Comparison of ENCODE assay signal across 8 cellular contexts in genomic region chr6:43054206-43054943, GRCh38. TPM values are rescaled to one million over a fixed set of nuclear protein-coding genes. Genes with fewer than 3 reads are reported as not detected.
DNase-seq lines count a peak whose midpoint lies in the region; ATAC-seq and TF ChIP-seq lines count a peak whose summit lies in the region.

No MANE protein-coding gene starts in this region.

- TF ChIP-seq CTCF in HEK293 (tag by site-specific recombination; IDR thresholded peaks at IDR 0.05) (no peak), WI38 (IDR thresholded peaks at IDR 0.05; ENCODE audit: low read depth, low read length) (no peak), gastroesophageal sphincter (IDR thresholded peaks at IDR 0.05) (no peak)

- peak overlapping the region; percentile 85 to 94 (median 92) for H3K9ac ChIP-seq in skeletal muscle tissue (ENCODE audit: low read depth in 1 of 3, low read length in 3 of 3)

- H3K27me3 ChIP-seq in gastroesophageal sphincter = no peaks in the 10 kb centered on the region
- no peaks in the 10 kb centered on the region for H3K27me3 ChIP-seq in skeletal muscle tissue (ENCODE audit: control insufficient read depth in 3 of 3, insufficient read depth in 3 of 3, low read length in 3 of 3)

- H3K9me3 ChIP-seq in HEK293 (ENCODE audit: control insufficient read depth, insufficient read depth, low read depth, low read length) (no peaks in the 10 kb centered on the region), gastroesophageal sphincter (no peaks in the 10 kb centered on the region), skeletal muscle tissue (ENCODE audit: control insufficient read depth in 3 of 3, low read length in 3 of 3) (no peaks in the 10 kb centered on the region)

- DNase-seq in retina (no peak), foreskin melanocyte (no peak)

- no peak for TF ChIP-seq POLR2A in gastroesophageal sphincter (IDR thresholded peaks at IDR 0.05)

- POLR2A ChIA-PET in HEK293 (lab: Yijun Ruan, JAX) = interaction anchor here (0.5 to 3.3 kb wide), 42 partner anchors 8 to 912 kb away, joined by 3 to 50 read pairs (median 6); partner anchors contain the start of genes C6orf132, CNPY3, CUL9 and GNMT

- WGBS in gastroesophageal sphincter (ENCODE audit: low coverage in 1 of 2), 2 donors = 39 to 48% methylated on average over 8 to 9 of the region's 17 CpGs

- peak overlapping the region; percentile 85 for H3K27ac ChIP-seq in HEK293 (ENCODE audit: extremely low read depth, low read depth, low read length)
- peak overlapping the region; percentile 76 to 95 (median 90) for H3K27ac ChIP-seq in gastroesophageal sphincter
- H3K27ac ChIP-seq in skeletal muscle tissue (ENCODE audit: low read depth, low read length) = peak overlapping the region; percentile 91

- ATAC-seq in gastroesophageal sphincter (no peak), GM21423 (IDR thresholded peaks at IDR 0.05; ENCODE audit: unreplicated experiment) (no peak), HG03175 (IDR thresholded peaks at IDR 0.05; ENCODE audit: unreplicated experiment) (no peak)

- no peak for TF ChIP-seq EP300 in gastroesophageal sphincter (IDR thresholded peaks at IDR 0.05)

- H3K4me3 ChIP-seq in HEK293 (ENCODE audit: low read depth, low read length) = no peak overlapping the region
- H3K4me3 ChIP-seq in WI38 (ENCODE audit: low read depth, low read length) = peak overlapping the region; percentile 74
- H3K4me3 ChIP-seq in gastroesophageal sphincter = peak overlapping the region; percentile 77 to 79
- peak overlapping the region; percentile 76 to 87 (median 86) for H3K4me3 ChIP-seq in skeletal muscle tissue (ENCODE audit: low read length in 3 of 3)

- CTCF ChIA-PET in HEK293 (lab: Yijun Ruan, JAX) = interaction anchor here (0.6 to 1.7 kb wide), 9 partner anchors 35 to 979 kb away, joined by 3 to 8 read pairs (median 3); no protein-coding TSS in a partner anchor

- H3K36me3 ChIP-seq in HEK293 (ENCODE audit: control insufficient read depth in 2 of 2, insufficient read depth in 1 of 2, low read length in 2 of 2) (peaks cover 19 to 65% of the 10 kb centered on the region in 2 experiments; a peak in 2 of 3 replicates), gastroesophageal sphincter (peaks cover 0 to 50% of the 10 kb centered on the region in 2 donors), skeletal muscle tissue (ENCODE audit: control insufficient read depth in 3 of 3, insufficient read depth in 3 of 3, low read length in 3 of 3) (peaks cover 22 to 28% (median 27%) of the 10 kb centered on the region in 3 donors)

- peaks cover 9% of the 10 kb centered on the region for H3K4me1 ChIP-seq in HEK293 (ENCODE audit: control insufficient read depth, insufficient read depth, low read length)
- peaks cover 0 to 45% (median 15%) of the 10 kb centered on the region in 3 donors for H3K4me1 ChIP-seq in gastroesophageal sphincter
- H3K4me1 ChIP-seq in skeletal muscle tissue (ENCODE audit: control insufficient read depth in 3 of 3, insufficient read depth in 3 of 3, low read length in 3 of 3) = peaks cover 23 to 41% (median 30%) of the 10 kb centered on the region in 3 donors

TF ChIP-seq in HEK293, 187 proteins besides CTCF, POLR2A, EP300 and RAD21:
- no peak for TF ChIP-seq ZNF530 (tag by site-specific recombination; IDR thresholded peaks at IDR 0.05; ENCODE audit: low read depth)
- TF ChIP-seq ZNF133 (tag by site-specific recombination; IDR thresholded peaks at IDR 0.05) = 0 out of 2 replicates have a peak, but pooled peaks have one; percentile 9

RNA-seq across cellular contexts. Expression of gene CUL7, which starts 0.7 kb away (rescaled TPM):
- 10 to 100 TPM; 10.9 to 16.6 (median 13.5) TPM for total RNA-seq in gastroesophageal sphincter
- 27.1 TPM for total RNA-seq in skeletal muscle tissue

RNA-seq across cellular contexts. Expression of gene MRPL2, which starts 4.9 kb away (rescaled TPM):
- total RNA-seq in gastroesophageal sphincter = 10 to 100 TPM; 17.3 to 35.4 (median 21.2) TPM
- 16.2 TPM for total RNA-seq in skeletal muscle tissue

RNA-seq across cellular contexts. Expression of gene KLC4, which starts 5.1 kb away (rescaled TPM):
- total RNA-seq in gastroesophageal sphincter (10 to 100 TPM; 18.0 to 43.4 (median 30.2) TPM), skeletal muscle tissue (21.4 TPM)

RNA-seq across cellular contexts. Expression of gene PTK7, which starts 21.7 kb away (rescaled TPM):
- total RNA-seq in gastroesophageal sphincter (10 to 100 TPM in 1 of 4 donors, 1 to 10 TPM in 3; 2.0 to 11.6 (median 7.7) TPM), skeletal muscle tissue (50.1 TPM)

RNA-seq across cellular contexts. Expression of gene RRP36, which starts 33.0 kb away (rescaled TPM):
- total RNA-seq in gastroesophageal sphincter (10 to 100 TPM; 52.8 to 62.5 (median 59.8) TPM), skeletal muscle tissue (40.7 TPM)
